1 cellular context compared by ENCODE assay signal in the genomic region with DNA sequence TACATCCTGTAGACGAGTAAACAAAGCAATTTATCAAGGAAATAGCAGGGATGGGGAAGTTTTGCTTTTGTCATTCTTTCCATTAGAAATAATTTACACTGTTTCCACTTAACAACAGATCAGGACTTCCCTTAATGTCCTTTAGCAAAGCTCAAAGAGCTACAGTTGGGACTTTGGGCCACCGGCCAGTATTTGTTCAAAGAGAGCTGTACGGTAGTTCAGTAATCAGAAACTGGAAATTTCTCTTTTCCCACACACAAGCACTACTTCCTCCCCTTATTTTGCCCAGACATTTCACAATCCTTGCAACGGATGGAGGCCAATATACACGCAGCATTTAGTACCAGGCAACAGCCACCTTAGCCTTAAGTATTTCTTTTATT.
TF ChIP-seq lines count a peak whose summit lies in the region.

No MANE protein-coding gene starts in this region.

TF ChIP-seq in HepG2, 621 proteins besides CTCF, POLR2A, EP300 and RAD21 (continued from another document and continues in another):
- TF ChIP-seq, protein P1, sequence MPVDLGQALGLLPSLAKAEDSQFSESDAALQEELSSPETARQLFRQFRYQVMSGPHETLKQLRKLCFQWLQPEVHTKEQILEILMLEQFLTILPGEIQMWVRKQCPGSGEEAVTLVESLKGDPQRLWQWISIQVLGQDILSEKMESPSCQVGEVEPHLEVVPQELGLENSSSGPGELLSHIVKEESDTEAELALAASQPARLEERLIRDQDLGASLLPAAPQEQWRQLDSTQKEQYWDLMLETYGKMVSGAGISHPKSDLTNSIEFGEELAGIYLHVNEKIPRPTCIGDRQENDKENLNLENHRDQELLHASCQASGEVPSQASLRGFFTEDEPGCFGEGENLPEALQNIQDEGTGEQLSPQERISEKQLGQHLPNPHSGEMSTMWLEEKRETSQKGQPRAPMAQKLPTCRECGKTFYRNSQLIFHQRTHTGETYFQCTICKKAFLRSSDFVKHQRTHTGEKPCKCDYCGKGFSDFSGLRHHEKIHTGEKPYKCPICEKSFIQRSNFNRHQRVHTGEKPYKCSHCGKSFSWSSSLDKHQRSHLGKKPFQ (CRISPR knock-in tag; IDR thresholded peaks at IDR 0.05; ENCODE audit: insufficient replicate concordance), result peak; percentile 15
- TF ChIP-seq HMG20B (CRISPR knock-in tag; conservative IDR thresholded peaks at IDR 0.05) (peak; percentile 72; the same call in 1 of the 2 replicates), NFKB2 (CRISPR knock-in tag; IDR thresholded peaks at IDR 0.05; ENCODE audit: borderline replicate concordance) (no peak), KLF15 (CRISPR knock-in tag; IDR thresholded peaks at IDR 0.05; ENCODE audit: borderline replicate concordance) (no peak), MYC (CRISPR knock-in tag; IDR thresholded peaks at IDR 0.05; ENCODE audit: borderline replicate concordance) (no peak), PRMT3 (CRISPR knock-in tag; IDR thresholded peaks at IDR 0.05; ENCODE audit: borderline replicate concordance, low read depth) (no peak), ZNF660 (CRISPR knock-in tag; IDR thresholded peaks at IDR 0.05; ENCODE audit: borderline replicate concordance, low read depth) (no peak), GZF1 (CRISPR knock-in tag; IDR thresholded peaks at IDR 0.05) (no peak), ZNF251 (CRISPR knock-in tag; IDR thresholded peaks at IDR 0.05) (no peak), RCOR2 (CRISPR knock-in tag; IDR thresholded peaks at IDR 0.05) (peak; percentile 64; the same call in 1 of the 2 replicates), TOE1 (CRISPR knock-in tag; IDR thresholded peaks at IDR 0.05) (0 out of 2 replicates have a peak, but pooled peaks have one; percentile 7), ZBTB8A (CRISPR knock-in tag; IDR thresholded peaks at IDR 0.05; ENCODE audit: borderline replicate concordance, low read depth) (no peak), ZBTB21 (CRISPR knock-in tag; IDR thresholded peaks at IDR 0.05) (no peak; the same call in 1 of the 2 replicates), ZNF282 (IDR thresholded peaks at IDR 0.05; ENCODE audit: partially characterized antibody) (no peak), ZNF780A (CRISPR knock-in tag; IDR thresholded peaks at IDR 0.05) (no peak), HNRNPK (IDR thresholded peaks at IDR 0.05; ENCODE audit: low read depth, low read length, poor library complexity, severe bottlenecking) (no peak), EZH2 (conservative IDR thresholded peaks at IDR 0.05; ENCODE audit: low read depth, low read length) (no peak), ZNF7 (CRISPR knock-in tag; IDR thresholded peaks at IDR 0.05) (peak; percentile 12; the same call in 1 of the 2 replicates), CENPX (CRISPR knock-in tag; IDR thresholded peaks at IDR 0.05) (no peak), CENPT (CRISPR knock-in tag; IDR thresholded peaks at IDR 0.05; ENCODE audit: low read depth) (no peak), ZMYM4 (CRISPR knock-in tag; IDR thresholded peaks at IDR 0.05) (peak; percentile 82), TP53 (CRISPR knock-in tag; conservative IDR thresholded peaks at IDR 0.05) (no peak), ZFP37 (CRISPR knock-in tag; IDR thresholded peaks at IDR 0.05; ENCODE audit: borderline replicate concordance) (no peak), NRL (CRISPR knock-in tag; IDR thresholded peaks at IDR 0.05; ENCODE audit: borderline replicate concordance) (no peak), FOXK2 (IDR thresholded peaks at IDR 0.05) (0 out of 2 replicates have a peak, but pooled peaks have one; percentile 27), RARA (CRISPR knock-in tag; IDR thresholded peaks at IDR 0.05) (peak; percentile 61), HNRNPL (IDR thresholded peaks at IDR 0.05; ENCODE audit: low read depth, low read length) (no peak), KAT8 (CRISPR knock-in tag; IDR thresholded peaks at IDR 0.05) (peak; percentile 74), ZNF557 (CRISPR knock-in tag; IDR thresholded peaks at IDR 0.05) (no peak), MED13 (CRISPR knock-in tag; IDR thresholded peaks at IDR 0.05) (no peak)
- TF ChIP-seq, protein P2, sequence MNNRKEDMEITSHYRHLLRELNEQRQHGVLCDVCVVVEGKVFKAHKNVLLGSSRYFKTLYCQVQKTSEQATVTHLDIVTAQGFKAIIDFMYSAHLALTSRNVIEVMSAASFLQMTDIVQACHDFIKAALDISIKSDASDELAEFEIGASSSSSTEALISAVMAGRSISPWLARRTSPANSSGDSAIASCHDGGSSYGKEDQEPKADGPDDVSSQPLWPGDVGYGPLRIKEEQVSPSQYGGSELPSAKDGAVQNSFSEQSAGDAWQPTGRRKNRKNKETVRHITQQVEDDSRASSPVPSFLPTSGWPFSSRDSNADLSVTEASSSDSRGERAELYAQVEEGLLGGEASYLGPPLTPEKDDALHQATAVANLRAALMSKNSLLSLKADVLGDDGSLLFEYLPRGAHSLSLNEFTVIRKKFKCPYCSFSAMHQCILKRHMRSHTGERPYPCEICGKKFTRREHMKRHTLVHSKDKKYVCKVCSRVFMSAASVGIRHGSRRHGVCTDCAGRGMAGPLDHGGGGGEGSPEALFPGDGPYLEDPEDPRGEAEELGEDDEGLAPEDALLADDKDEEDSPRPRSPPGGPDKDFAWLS (CRISPR knock-in tag; IDR thresholded peaks at IDR 0.05; ENCODE audit: borderline replicate concordance), result no peak
- TF ChIP-seq, protein P3, sequence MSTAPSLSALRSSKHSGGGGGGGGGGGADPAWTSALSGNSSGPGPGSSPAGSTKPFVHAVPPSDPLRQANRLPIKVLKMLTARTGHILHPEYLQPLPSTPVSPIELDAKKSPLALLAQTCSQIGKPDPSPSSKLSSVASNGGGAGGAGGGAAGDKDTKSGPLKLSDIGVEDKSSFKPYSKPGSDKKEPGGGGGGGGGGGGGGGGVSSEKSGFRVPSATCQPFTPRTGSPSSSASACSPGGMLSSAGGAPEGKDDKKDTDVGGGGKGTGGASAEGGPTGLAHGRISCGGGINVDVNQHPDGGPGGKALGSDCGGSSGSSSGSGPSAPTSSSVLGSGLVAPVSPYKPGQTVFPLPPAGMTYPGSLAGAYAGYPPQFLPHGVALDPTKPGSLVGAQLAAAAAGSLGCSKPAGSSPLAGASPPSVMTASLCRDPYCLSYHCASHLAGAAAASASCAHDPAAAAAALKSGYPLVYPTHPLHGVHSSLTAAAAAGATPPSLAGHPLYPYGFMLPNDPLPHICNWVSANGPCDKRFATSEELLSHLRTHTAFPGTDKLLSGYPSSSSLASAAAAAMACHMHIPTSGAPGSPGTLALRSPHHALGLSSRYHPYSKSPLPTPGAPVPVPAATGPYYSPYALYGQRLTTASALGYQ (CRISPR knock-in tag; IDR thresholded peaks at IDR 0.05), result peak; percentile 48; the same call in 1 of the 2 replicates
- TF ChIP-seq, protein P4, sequence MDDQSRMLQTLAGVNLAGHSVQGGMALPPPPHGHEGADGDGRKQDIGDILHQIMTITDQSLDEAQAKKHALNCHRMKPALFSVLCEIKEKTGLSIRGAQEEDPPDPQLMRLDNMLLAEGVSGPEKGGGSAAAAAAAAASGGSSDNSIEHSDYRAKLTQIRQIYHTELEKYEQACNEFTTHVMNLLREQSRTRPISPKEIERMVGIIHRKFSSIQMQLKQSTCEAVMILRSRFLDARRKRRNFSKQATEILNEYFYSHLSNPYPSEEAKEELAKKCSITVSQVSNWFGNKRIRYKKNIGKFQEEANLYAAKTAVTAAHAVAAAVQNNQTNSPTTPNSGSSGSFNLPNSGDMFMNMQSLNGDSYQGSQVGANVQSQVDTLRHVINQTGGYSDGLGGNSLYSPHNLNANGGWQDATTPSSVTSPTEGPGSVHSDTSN (CRISPR knock-in tag; IDR thresholded peaks at IDR 0.05; ENCODE audit: borderline replicate concordance), result no peak
- TF ChIP-seq, protein P5, sequence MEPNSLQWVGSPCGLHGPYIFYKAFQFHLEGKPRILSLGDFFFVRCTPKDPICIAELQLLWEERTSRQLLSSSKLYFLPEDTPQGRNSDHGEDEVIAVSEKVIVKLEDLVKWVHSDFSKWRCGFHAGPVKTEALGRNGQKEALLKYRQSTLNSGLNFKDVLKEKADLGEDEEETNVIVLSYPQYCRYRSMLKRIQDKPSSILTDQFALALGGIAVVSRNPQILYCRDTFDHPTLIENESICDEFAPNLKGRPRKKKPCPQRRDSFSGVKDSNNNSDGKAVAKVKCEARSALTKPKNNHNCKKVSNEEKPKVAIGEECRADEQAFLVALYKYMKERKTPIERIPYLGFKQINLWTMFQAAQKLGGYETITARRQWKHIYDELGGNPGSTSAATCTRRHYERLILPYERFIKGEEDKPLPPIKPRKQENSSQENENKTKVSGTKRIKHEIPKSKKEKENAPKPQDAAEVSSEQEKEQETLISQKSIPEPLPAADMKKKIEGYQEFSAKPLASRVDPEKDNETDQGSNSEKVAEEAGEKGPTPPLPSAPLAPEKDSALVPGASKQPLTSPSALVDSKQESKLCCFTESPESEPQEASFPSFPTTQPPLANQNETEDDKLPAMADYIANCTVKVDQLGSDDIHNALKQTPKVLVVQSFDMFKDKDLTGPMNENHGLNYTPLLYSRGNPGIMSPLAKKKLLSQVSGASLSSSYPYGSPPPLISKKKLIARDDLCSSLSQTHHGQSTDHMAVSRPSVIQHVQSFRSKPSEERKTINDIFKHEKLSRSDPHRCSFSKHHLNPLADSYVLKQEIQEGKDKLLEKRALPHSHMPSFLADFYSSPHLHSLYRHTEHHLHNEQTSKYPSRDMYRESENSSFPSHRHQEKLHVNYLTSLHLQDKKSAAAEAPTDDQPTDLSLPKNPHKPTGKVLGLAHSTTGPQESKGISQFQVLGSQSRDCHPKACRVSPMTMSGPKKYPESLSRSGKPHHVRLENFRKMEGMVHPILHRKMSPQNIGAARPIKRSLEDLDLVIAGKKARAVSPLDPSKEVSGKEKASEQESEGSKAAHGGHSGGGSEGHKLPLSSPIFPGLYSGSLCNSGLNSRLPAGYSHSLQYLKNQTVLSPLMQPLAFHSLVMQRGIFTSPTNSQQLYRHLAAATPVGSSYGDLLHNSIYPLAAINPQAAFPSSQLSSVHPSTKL (CRISPR knock-in tag; IDR thresholded peaks at IDR 0.05), result peak; percentile 96
- TF ChIP-seq, protein P6, sequence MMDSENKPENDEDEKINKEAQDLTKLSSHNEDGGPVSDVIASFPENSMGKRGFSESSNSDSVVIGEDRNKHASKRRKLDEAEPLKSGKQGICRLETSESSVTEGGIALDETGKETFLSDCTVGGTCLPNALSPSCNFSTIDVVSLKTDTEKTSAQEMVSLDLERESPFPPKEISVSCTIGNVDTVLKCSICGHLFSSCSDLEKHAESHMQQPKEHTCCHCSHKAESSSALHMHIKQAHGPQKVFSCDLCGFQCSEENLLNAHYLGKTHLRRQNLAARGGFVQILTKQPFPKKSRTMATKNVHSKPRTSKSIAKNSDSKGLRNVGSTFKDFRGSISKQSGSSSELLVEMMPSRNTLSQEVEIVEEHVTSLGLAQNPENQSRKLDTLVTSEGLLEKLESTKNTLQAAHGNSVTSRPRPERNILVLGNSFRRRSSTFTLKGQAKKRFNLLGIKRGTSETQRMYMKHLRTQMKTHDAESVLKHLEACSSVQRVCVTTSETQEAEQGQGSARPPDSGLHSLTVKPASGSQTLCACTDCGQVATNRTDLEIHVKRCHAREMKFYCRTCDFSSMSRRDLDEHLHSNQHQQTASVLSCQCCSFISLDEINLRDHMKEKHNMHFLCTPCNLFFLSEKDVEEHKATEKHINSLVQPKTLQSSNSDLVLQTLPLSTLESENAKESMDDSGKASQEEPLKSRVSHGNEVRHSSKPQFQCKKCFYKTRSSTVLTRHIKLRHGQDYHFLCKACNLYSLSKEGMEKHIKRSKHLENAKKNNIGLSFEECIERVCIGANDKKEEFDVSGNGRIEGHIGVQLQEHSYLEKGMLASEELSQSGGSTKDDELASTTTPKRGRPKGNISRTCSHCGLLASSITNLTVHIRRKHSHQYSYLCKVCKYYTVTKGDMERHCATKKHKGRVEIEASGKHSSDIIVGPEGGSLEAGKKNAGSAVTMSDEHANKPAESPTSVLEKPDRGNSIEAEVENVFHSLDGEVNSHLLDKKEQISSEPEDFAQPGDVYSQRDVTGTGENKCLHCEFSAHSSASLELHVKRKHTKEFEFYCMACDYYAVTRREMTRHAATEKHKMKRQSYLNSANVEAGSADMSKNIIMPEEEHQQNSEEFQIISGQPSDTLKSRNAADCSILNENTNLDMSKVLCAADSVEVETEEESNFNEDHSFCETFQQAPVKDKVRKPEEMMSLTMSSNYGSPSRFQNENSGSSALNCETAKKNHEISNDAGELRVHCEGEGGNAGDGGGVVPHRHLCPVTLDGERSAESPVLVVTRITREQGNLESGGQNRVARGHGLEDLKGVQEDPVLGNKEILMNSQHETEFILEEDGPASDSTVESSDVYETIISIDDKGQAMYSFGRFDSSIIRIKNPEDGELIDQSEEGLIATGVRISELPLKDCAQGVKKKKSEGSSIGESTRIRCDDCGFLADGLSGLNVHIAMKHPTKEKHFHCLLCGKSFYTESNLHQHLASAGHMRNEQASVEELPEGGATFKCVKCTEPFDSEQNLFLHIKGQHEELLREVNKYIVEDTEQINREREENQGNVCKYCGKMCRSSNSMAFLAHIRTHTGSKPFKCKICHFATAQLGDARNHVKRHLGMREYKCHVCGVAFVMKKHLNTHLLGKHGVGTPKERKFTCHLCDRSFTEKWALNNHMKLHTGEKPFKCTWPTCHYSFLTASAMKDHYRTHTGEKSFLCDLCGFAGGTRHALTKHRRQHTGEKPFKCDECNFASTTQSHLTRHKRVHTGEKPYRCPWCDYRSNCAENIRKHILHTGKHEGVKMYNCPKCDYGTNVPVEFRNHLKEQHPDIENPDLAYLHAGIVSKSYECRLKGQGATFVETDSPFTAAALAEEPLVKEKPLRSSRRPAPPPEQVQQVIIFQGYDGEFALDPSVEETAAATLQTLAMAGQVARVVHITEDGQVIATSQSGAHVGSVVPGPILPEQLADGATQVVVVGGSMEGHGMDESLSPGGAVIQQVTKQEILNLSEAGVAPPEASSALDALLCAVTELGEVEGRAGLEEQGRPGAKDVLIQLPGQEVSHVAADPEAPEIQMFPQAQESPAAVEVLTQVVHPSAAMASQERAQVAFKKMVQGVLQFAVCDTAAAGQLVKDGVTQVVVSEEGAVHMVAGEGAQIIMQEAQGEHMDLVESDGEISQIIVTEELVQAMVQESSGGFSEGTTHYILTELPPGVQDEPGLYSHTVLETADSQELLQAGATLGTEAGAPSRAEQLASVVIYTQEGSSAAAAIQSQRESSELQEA (CRISPR knock-in tag; IDR thresholded peaks at IDR 0.05; ENCODE audit: not compliant biosample characterization), result no peak
- TF ChIP-seq, protein P7, sequence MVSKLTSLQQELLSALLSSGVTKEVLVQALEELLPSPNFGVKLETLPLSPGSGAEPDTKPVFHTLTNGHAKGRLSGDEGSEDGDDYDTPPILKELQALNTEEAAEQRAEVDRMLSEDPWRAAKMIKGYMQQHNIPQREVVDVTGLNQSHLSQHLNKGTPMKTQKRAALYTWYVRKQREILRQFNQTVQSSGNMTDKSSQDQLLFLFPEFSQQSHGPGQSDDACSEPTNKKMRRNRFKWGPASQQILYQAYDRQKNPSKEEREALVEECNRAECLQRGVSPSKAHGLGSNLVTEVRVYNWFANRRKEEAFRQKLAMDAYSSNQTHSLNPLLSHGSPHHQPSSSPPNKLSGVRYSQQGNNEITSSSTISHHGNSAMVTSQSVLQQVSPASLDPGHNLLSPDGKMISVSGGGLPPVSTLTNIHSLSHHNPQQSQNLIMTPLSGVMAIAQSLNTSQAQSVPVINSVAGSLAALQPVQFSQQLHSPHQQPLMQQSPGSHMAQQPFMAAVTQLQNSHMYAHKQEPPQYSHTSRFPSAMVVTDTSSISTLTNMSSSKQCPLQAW (CRISPR knock-in tag; IDR thresholded peaks at IDR 0.05), result peak; percentile 62; the same call in 1 of the 2 replicates
- TF ChIP-seq, protein P8, sequence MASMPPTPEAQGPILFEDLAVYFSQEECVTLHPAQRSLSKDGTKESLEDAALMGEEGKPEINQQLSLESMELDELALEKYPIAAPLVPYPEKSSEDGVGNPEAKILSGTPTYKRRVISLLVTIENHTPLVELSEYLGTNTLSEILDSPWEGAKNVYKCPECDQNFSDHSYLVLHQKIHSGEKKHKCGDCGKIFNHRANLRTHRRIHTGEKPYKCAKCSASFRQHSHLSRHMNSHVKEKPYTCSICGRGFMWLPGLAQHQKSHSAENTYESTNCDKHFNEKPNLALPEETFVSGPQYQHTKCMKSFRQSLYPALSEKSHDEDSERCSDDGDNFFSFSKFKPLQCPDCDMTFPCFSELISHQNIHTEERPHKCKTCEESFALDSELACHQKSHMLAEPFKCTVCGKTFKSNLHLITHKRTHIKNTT (CRISPR knock-in tag; IDR thresholded peaks at IDR 0.05), result no peak
